ENCODE assay signal across 14 cellular contexts in genomic region chr17:83187782-83188311, GRCh38.
DNase-seq lines count a peak whose midpoint lies in the region; ATAC-seq lines count a peak whose summit lies in the region.
"Had no signal": no experiment of that assay in that cellular context is flagged by ENCODE, and none has a peak within 500 bp of the region (broad histone marks: within the 10 kb centered on the region; RNA-seq: fewer than 3 reads in every experiment).

No MANE protein-coding gene starts in this region.

- no peaks in the 10 kb centered on the region for H3K36me3 Mint-ChIP-seq in activated naive CD4-positive, alpha-beta T cell treated with anti-CD3 and anti-CD28 coated beads, Interleukin-2, amount 50 U/mL, for 72 hours
- H3K36me3 Mint-ChIP-seq in activated T-helper 17 cell treated with anti-CD3 and anti-CD28 coated beads, Interleukin-2, amount 50 U/mL, for 72 hours (ENCODE audit: low read depth): no peaks in the 10 kb centered on the region
- peaks cover 0 to 9% (median 0%) of the 10 kb centered on the region in 3 donors for H3K36me3 Mint-ChIP-seq in immature natural killer cell

- no peaks in the 10 kb centered on the region for H3K4me1 Mint-ChIP-seq in activated T-helper 17 cell treated with anti-CD3 and anti-CD28 coated beads, Interleukin-2, amount 50 U/mL, for 72 hours
- H3K4me1 Mint-ChIP-seq in immature natural killer cell: peaks cover 24 to 31% of the 10 kb centered on the region in 2 donors

- no peak for DNase-seq in activated CD4-positive, CD25-positive, alpha-beta regulatory T cell (lab: John Stamatoyannopoulos, UW)
- DNase-seq in activated naive CD4-positive, alpha-beta T cell treated with anti-CD3 and anti-CD28 coated beads, Interleukin-2, amount 50 U/mL, for 72 hours (ENCODE audit: low spot score in 2 of 2): peak in 1 of 2 donors; percentile 7
- DNase-seq in activated naive CD4-positive, alpha-beta T cell treated with anti-CD3 and anti-CD28 coated beads, Interleukin-2, amount 50 U/mL, for 16 hours: no peak
- peak; percentile 1 for DNase-seq in stimulated activated naive CD8-positive, alpha-beta T cell treated with anti-CD3 and anti-CD28 coated beads, Interleukin-15, Interleukin-2, amounts not matched to agents 100 U/mL and 50 U/mL, for 24 hours
- DNase-seq in COR-L47 (lab: John Stamatoyannopoulos, UW): no peak
- DNase-seq in immature natural killer cell: no peak
- DNase-seq: C1 segment of cervical spinal cord, KG1, NCI-H1105 treated with DMSO at 0.1 percent for 48 hours, NCI-H187 treated with DMSO at 0.1 percent for 48 hours, NCI-H2171 had no signal

- H3K27me3 Mint-ChIP-seq in activated T-helper 17 cell treated with anti-CD3 and anti-CD28 coated beads, Interleukin-2, amount 50 U/mL, for 72 hours: no peaks in the 10 kb centered on the region
- peaks cover 2 to 11% (median 11%) of the 10 kb centered on the region in 3 donors for H3K27me3 Mint-ChIP-seq in immature natural killer cell (ENCODE audit: low read depth in 3 of 3)

- H3K4me3 Mint-ChIP-seq in activated T-helper 17 cell treated with anti-CD3 and anti-CD28 coated beads, Interleukin-2, amount 50 U/mL, for 72 hours: no peak overlapping the region
- H3K4me3 Mint-ChIP-seq in immature natural killer cell: no peak overlapping the region

- H3K27ac Mint-ChIP-seq in activated naive CD4-positive, alpha-beta T cell treated with anti-CD3 and anti-CD28 coated beads, Interleukin-2, amount 50 U/mL, for 72 hours: no peak overlapping the region
- H3K27ac Mint-ChIP-seq in activated T-helper 17 cell treated with anti-CD3 and anti-CD28 coated beads, Interleukin-2, amount 50 U/mL, for 72 hours: no peak overlapping the region
- H3K27ac Mint-ChIP-seq in immature natural killer cell: no peak overlapping the region

- ATAC-seq in activated CD4-positive, CD25-positive, alpha-beta regulatory T cell treated with anti-CD3 and anti-CD28 coated beads, Interleukin-2, amount 50 U/mL, for 24 hours: peak; percentile 32 to 69
- ATAC-seq in activated naive CD4-positive, alpha-beta T cell treated with anti-CD3 and anti-CD28 coated beads, Interleukin-2, amount 50 U/mL, for 72 hours: peak; percentile 62 to 76
- peak; percentile 72 for ATAC-seq in activated T-helper 17 cell treated with anti-CD3 and anti-CD28 coated beads, Interleukin-2, amount 50 U/mL, for 72 hours (replicated peaks)
- no peak for ATAC-seq in stimulated activated naive CD8-positive, alpha-beta T cell treated with anti-CD3 and anti-CD28 coated beads, Interleukin-15, Interleukin-2, amounts not matched to agents 100 U/mL and 50 U/mL, for 24 hours
- ATAC-seq: Panc1 had no signal

- H3K9me3 Mint-ChIP-seq in activated naive CD4-positive, alpha-beta T cell treated with anti-CD3 and anti-CD28 coated beads, Interleukin-2, amount 50 U/mL, for 72 hours: no peaks in the 10 kb centered on the region
- H3K9me3 Mint-ChIP-seq in activated T-helper 17 cell treated with anti-CD3 and anti-CD28 coated beads, Interleukin-2, amount 50 U/mL, for 72 hours: no peaks in the 10 kb centered on the region
- peaks cover 0 to 1% (median 0%) of the 10 kb centered on the region in 6 donors for H3K9me3 Mint-ChIP-seq in immature natural killer cell
